16 cellular contexts compared by ENCODE assay signal in genomic region chr12:111759276-111759675, GRCh38.
"Had no signal": no experiment of that assay in that cellular context is flagged by ENCODE, and none has a peak within 500 bp of the region (broad histone marks: within the 10 kb centered on the region; RNA-seq: fewer than 3 reads in every experiment).

No MANE protein-coding gene starts in this region.

- H3K9me3 ChIP-seq: breast epithelium, left ventricle myocardium inferior, spleen had no signal

- ATAC-seq: activated CD4-positive, CD25-positive, alpha-beta regulatory T cell treated with anti-CD3 and anti-CD28 coated beads, Interleukin-2, amount 50 U/mL, for 24 hours; naive thymus-derived CD4-positive, alpha-beta T cell; sciatic nerve had no signal

- DNase-seq: activated CD4-positive, alpha-beta T cell treated with anti-CD3 and anti-CD28 coated beads, Interleukin-2, amount 50 U/mL, for 1 hour; anterior cingulate cortex; cerebellar nuclear complex; effector CD8-positive, alpha-beta T cell; foreskin keratinocyte; glutamatergic neuron; hypothalamus; kidney; left ventricle myocardium inferior; naive thymus-derived CD4-positive, alpha-beta T cell; occipital lobe; spleen had no signal

- H3K27ac ChIP-seq: foreskin keratinocyte had no signal

- H3K27me3 ChIP-seq: breast epithelium, foreskin keratinocyte, spleen had no signal

- H3K9me3 Mint-ChIP-seq: activated T-helper 1 cell treated with anti-CD3 and anti-CD28 coated beads, Interleukin-12 subunit alpha, Interleukin-12 subunit beta, Interleukin-2, Interleukin-4 antibody, amounts not matched to agents 30 ng/mL and 10 ng/mL and 1 ng/mL, durations not matched to agents 14 hours and 24 hours and 36 hours had no signal

- H3K4me3 Mint-ChIP-seq: activated T-helper 1 cell treated with anti-CD3 and anti-CD28 coated beads, Interleukin-12 subunit alpha, Interleukin-12 subunit beta, Interleukin-2, Interleukin-4 antibody, amounts not matched to agents 30 ng/mL and 10 ng/mL and 1 ng/mL, durations not matched to agents 14 hours and 24 hours and 36 hours; naive thymus-derived CD4-positive, alpha-beta T cell had no signal

- H3K4me3 ChIP-seq: breast epithelium, left ventricle myocardium inferior, spleen had no signal

- H3K27ac Mint-ChIP-seq: activated T-helper 1 cell treated with anti-CD3 and anti-CD28 coated beads, Interleukin-12 subunit alpha, Interleukin-12 subunit beta, Interleukin-2, Interleukin-4 antibody, amounts not matched to agents 30 ng/mL and 10 ng/mL and 1 ng/mL, durations not matched to agents 14 hours and 24 hours and 36 hours had no signal

- H3K36me3 ChIP-seq: breast epithelium had no signal
